Comparison of ENCODE assay signal across 23 cellular contexts in the genomic region with DNA sequence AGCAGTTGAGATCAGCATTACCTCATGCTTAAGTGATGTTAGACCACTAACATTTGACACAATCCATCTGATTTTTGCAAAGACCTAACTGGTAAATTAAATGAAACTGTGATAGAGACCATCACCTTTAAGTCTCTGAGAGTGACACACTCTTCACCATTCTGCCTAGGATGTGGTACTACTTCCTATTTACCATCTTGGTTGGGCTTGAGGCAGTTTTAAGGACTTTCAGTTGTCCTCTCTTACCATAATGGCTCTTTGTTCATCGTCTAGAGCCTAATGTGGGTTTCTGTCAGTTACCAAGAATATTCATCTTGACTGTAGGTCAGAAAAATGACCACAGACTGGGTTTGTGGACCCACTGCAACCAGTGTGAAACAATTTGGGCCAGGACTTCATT.
"Had no signal": no experiment of that assay in that cellular context is flagged by ENCODE, and none has a peak within 500 bp of the region (broad histone marks: within the 10 kb centered on the region; RNA-seq: fewer than 3 reads in every experiment).

No MANE protein-coding gene starts in this region.

- H3K4me1 ChIP-seq: colonic mucosa, esophagus muscularis mucosa, esophagus squamous epithelium, foreskin keratinocyte, gastrocnemius medialis, gastroesophageal sphincter, heart left ventricle, heart right ventricle had no signal

- H3K4me3 ChIP-seq: colonic mucosa, coronary artery, dorsolateral prefrontal cortex, esophagus muscularis mucosa, esophagus squamous epithelium, gastrocnemius medialis, gastroesophageal sphincter, heart left ventricle, heart right ventricle had no signal

- ATAC-seq: effector memory CD8-positive, alpha-beta T cell; esophagus mucosa; foreskin keratinocyte; gastrocnemius medialis; gastroesophageal sphincter; heart left ventricle; heart right ventricle had no signal

- DNase-seq: colonic mucosa; cortex of kidney; dermis blood vessel endothelial cell; dorsolateral prefrontal cortex; effector CD4-positive, alpha-beta T cell; effector CD8-positive, alpha-beta T cell; effector memory CD4-positive, alpha-beta T cell; effector memory CD8-positive, alpha-beta T cell; endodermal cell; erythroblast; esophagus squamous epithelium; foreskin fibroblast; foreskin keratinocyte; gastrocnemius medialis; glutamatergic neuron; head of caudate nucleus; heart left ventricle; heart right ventricle had no signal

- H3K27me3 ChIP-seq: colonic mucosa, dorsolateral prefrontal cortex, esophagus muscularis mucosa, esophagus squamous epithelium, foreskin keratinocyte, gastrocnemius medialis, gastroesophageal sphincter, heart left ventricle, heart right ventricle had no signal

- H3K27ac ChIP-seq: colonic mucosa, coronary artery, dorsolateral prefrontal cortex, epithelial cell of prostate, esophagus muscularis mucosa, esophagus squamous epithelium, foreskin keratinocyte, gastrocnemius medialis, gastroesophageal sphincter, heart left ventricle, heart right ventricle had no signal

- H3K36me3 ChIP-seq: colonic mucosa, esophagus muscularis mucosa, esophagus squamous epithelium, gastrocnemius medialis, gastroesophageal sphincter, heart left ventricle, heart right ventricle had no signal

- H3K9me3 ChIP-seq: colonic mucosa, esophagus muscularis mucosa, esophagus squamous epithelium, gastrocnemius medialis, gastroesophageal sphincter, heart left ventricle, heart right ventricle had no signal
